ENCODE assay signal across 23 cellular contexts in the genomic region with DNA sequence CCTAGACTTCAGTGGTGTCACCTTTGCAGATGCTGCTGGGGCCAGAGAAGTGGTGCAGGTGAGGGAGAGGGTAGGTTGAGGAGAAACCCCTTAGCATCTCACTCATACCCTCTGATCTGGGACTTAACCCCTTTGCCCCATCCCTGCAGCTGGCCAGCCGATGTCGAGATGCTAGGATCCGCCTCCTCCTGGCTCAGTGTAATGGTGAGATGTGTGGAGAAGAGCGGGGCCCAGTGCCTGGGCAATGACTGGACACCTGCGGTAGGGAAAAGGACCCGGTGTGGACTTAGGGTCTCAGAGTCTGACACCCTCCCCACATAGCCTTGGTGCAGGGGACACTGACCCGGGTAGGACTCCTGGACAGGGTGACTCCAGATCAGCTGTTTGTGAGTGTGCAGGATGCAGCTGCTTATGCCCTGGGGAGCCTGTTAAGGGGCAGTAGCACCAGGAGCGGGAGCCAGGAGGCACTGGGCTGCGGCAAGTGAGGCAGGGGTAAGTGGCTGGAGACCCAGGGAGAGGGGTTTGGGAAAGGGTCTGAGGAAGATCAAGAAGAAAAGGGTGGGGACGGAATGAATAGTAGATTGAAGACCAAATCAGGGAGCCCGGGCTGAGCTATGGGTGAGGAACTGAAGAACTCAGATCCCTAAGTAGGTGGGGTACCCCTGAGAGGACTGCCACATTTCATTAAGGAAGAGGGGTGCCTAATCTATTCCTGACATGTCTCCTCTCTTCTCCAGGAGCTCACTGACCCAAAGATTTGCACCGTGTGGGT. TPM values are rescaled to one million over a fixed set of nuclear protein-coding genes. Genes with fewer than 3 reads are reported as not detected.
A peak's percentile ranks its signal among the peaks of the same experiment; 100 is the strongest.
DNase-seq lines count a peak whose midpoint lies in the region; ATAC-seq and TF ChIP-seq lines count a peak whose summit lies in the region.
"Had no signal": no experiment of that assay in that cellular context is flagged by ENCODE, and none has a peak within 500 bp of the region (broad histone marks: within the 10 kb centered on the region; RNA-seq: fewer than 3 reads in every experiment).

No MANE protein-coding gene starts in this region.

- H3K36me3 Mint-ChIP-seq in activated CD8-positive, alpha-beta memory T cell treated with anti-CD3 and anti-CD28 coated beads, Interleukin-2, amount 10 ng/mL, durations not matched to agents 7 days and 5 days, result no peaks in the 10 kb centered on the region
- no peaks in the 10 kb centered on the region for H3K36me3 Mint-ChIP-seq in MCF 10A (ENCODE audit: insufficient read depth, unreplicated experiment)

- no peak for ATAC-seq in activated CD8-positive, alpha-beta memory T cell treated with anti-CD3 and anti-CD28 coated beads, Interleukin-2, amount 10 ng/mL, durations not matched to agents 7 days and 5 days
- no peak for ATAC-seq in RWPE2 (ENCODE audit: low read depth)
- no peak for ATAC-seq in HG02678 (IDR thresholded peaks at IDR 0.05; ENCODE audit: unreplicated experiment)
- ATAC-seq: K562, SK-N-SH treated with all-trans-retinoic acid at 6 μM for 48 hours had no signal

- H3K4me3 ChIP-seq in RWPE2 (ENCODE audit: severe bottlenecking) (no peak overlapping the region), osteoblast (ENCODE audit: insufficient read depth, low read length) (no peak overlapping the region)
- H3K4me3 ChIP-seq: K562, PC-9 had no signal

- POLR2A ChIA-PET in MCF 10A (lab: Yijun Ruan, JAX), result interaction anchor here (0.5 to 0.6 kb wide), 2 partner anchors 30 to 937 kb away, joined by 3 read pairs; no protein-coding TSS in a partner anchor

- H3K79me2 ChIP-seq in osteoblast (ENCODE audit: insufficient read depth, low read length), result no peaks in the 10 kb centered on the region

- H3K9me3 ChIP-seq in RWPE2 (ENCODE audit: severe bottlenecking) (no peaks in the 10 kb centered on the region), osteoblast (ENCODE audit: low read depth, low read length) (no peaks in the 10 kb centered on the region)

- H3K4me2 ChIP-seq in osteoblast (ENCODE audit: insufficient read depth, low read length), result no peak overlapping the region
- H3K4me2 ChIP-seq: PC-9 had no signal

- H3K9me3 Mint-ChIP-seq in activated CD8-positive, alpha-beta memory T cell treated with anti-CD3 and anti-CD28 coated beads, Interleukin-2, amount 10 ng/mL, durations not matched to agents 7 days and 5 days (ENCODE audit: low read depth), result no peaks in the 10 kb centered on the region
- no peaks in the 10 kb centered on the region for H3K9me3 Mint-ChIP-seq in MCF 10A (ENCODE audit: unreplicated experiment)

- H3K27ac Mint-ChIP-seq in activated CD8-positive, alpha-beta memory T cell treated with anti-CD3 and anti-CD28 coated beads, Interleukin-2, amount 10 ng/mL, durations not matched to agents 7 days and 5 days, result no peak overlapping the region
- no peak overlapping the region for H3K27ac Mint-ChIP-seq in MCF 10A (ENCODE audit: low read depth, unreplicated experiment)

- peaks cover 28% of the 10 kb centered on the region for H3K4me1 Mint-ChIP-seq in activated CD8-positive, alpha-beta memory T cell treated with anti-CD3 and anti-CD28 coated beads, Interleukin-2, amount 10 ng/mL, durations not matched to agents 7 days and 5 days
- peaks cover 5% of the 10 kb centered on the region for H3K4me1 Mint-ChIP-seq in MCF 10A (ENCODE audit: insufficient read depth, unreplicated experiment)

- H3K4me3 Mint-ChIP-seq in activated CD8-positive, alpha-beta memory T cell treated with anti-CD3 and anti-CD28 coated beads, Interleukin-2, amount 10 ng/mL, durations not matched to agents 7 days and 5 days, result no peak overlapping the region
- no peak overlapping the region for H3K4me3 Mint-ChIP-seq in MCF 10A (ENCODE audit: unreplicated experiment)

- no peaks in the 10 kb centered on the region for H4K20me1 ChIP-seq in osteoblast (ENCODE audit: insufficient read depth, low read length)

- H3K4me1 ChIP-seq in RWPE2 (ENCODE audit: insufficient read depth, poor library complexity, severe bottlenecking) (no peaks in the 10 kb centered on the region), osteoblast (ENCODE audit: insufficient read depth, low read length) (peaks cover 6% of the 10 kb centered on the region)

- CTCF ChIA-PET in activated CD8-positive, alpha-beta memory T cell treated with anti-CD3 and anti-CD28 coated beads, Interleukin-2, amount 10 ng/mL, durations not matched to agents 7 days and 5 days (lab: Charles Lee), result interaction anchor here (1.2 to 5.5 kb wide), 3 partner anchors 43 to 167 kb away, joined by 3 to 46 read pairs (median 9); no protein-coding TSS in a partner anchor
- CTCF ChIA-PET in MCF 10A (lab: Yijun Ruan, JAX), result interaction anchor here (0.9 to 1.3 kb wide), 3 partner anchors 9 to 43 kb away, joined by 4 to 7 read pairs (median 6); no protein-coding TSS in a partner anchor

- peaks cover 94% of the 10 kb centered on the region for H3K27me3 Mint-ChIP-seq in activated CD8-positive, alpha-beta memory T cell treated with anti-CD3 and anti-CD28 coated beads, Interleukin-2, amount 10 ng/mL, durations not matched to agents 7 days and 5 days
- H3K27me3 Mint-ChIP-seq in MCF 10A (ENCODE audit: insufficient read depth, unreplicated experiment), result peaks cover 52% of the 10 kb centered on the region

- H3K36me3 ChIP-seq in RWPE2 (ENCODE audit: low read depth) (no peaks in the 10 kb centered on the region), osteoblast (ENCODE audit: insufficient read depth, low read length) (no peaks in the 10 kb centered on the region)

- peak; percentile 47 for DNase-seq in activated CD8-positive, alpha-beta memory T cell treated with anti-CD3 and anti-CD28 coated beads, Interleukin-2, amount 50 U/mL, for 48 hours
- no peak for DNase-seq in activated CD8-positive, alpha-beta memory T cell treated with anti-CD3 and anti-CD28 coated beads, Interleukin-2, amount 10 ng/mL, durations not matched to agents 7 days and 5 days
- DNase-seq in RWPE2 (ENCODE audit: low spot score) (peak; percentile 33), hepatic stellate cell (ENCODE audit: low spot score) (peak; percentile 5), osteoblast (ENCODE audit: insufficient read length, low spot score, missing footprints) (peak; percentile 71), putamen (ENCODE audit: low spot score) (no peak), MCF 10A (ENCODE audit: unreplicated experiment) (no peak)
- DNase-seq: AML-193, DMS 273 treated with DMSO at 0.1 percent for 48 hours, DMS79 treated with DMSO at 0.1 percent for 48 hours, MM.1S, NCI-H1048, NCI-H1436, NCI-H1930, NCI-H2227 treated with DMSO at 0.1 percent for 48 hours, NCI-H510A, NCI-H748 treated with DMSO at 0.1 percent for 48 hours, PC-9, SIG-M5 had no signal

- no TSS peak for BruUV-seq in MCF 10A (replicated peaks; lab: Mats Ljungman, UMichigan)

- TF ChIP-seq CTCF in RWPE2 (IDR thresholded peaks at IDR 0.05; ENCODE audit: poor library complexity, severe bottlenecking) (no peak), osteoblast (IDR thresholded peaks at IDR 0.05; ENCODE audit: extremely low read depth, low read depth, low read length) (no peak), MCF 10A (IDR thresholded peaks at IDR 0.05; ENCODE audit: unreplicated experiment) (no peak)

- H2AFZ ChIP-seq in osteoblast (ENCODE audit: low read length), result no peak overlapping the region
- H2AFZ ChIP-seq: PC-9 had no signal

- H3K27ac ChIP-seq in RWPE2 (ENCODE audit: poor library complexity, severe bottlenecking) (no peak overlapping the region), osteoblast (ENCODE audit: low read depth, low read length) (no peak overlapping the region)
- H3K27ac ChIP-seq: PC-9, RWPE1 had no signal

- intact Hi-C loops in MCF 10A (cut with micrococcal nuclease), result no loop called here

- H3K27me3 ChIP-seq in RWPE2 (ENCODE audit: insufficient read depth, poor library complexity, severe bottlenecking) (peaks cover 27% of the 10 kb centered on the region), osteoblast (ENCODE audit: insufficient read depth, low read length) (peaks cover 48% of the 10 kb centered on the region)

RNA-seq across cellular contexts. Expression of gene B4GALNT1, which starts 7.6 kb away (rescaled TPM):
- 1 to 10 TPM; 2.4 to 8.2 TPM for total RNA-seq in activated CD8-positive, alpha-beta memory T cell treated with anti-CD3 and anti-CD28 coated beads, Interleukin-2, amount 10 ng/mL, durations not matched to agents 7 days and 5 days
- total RNA-seq in osteoblast (1.1 and 2.9 TPM in 2 replicates), MCF 10A (2022) (0.29 and 0.40 TPM in 2 replicates)

RNA-seq across cellular contexts. Expression of gene ARHGEF25, which starts 14.2 kb away (rescaled TPM):
- total RNA-seq in activated CD8-positive, alpha-beta memory T cell treated with anti-CD3 and anti-CD28 coated beads, Interleukin-2, amount 10 ng/mL, durations not matched to agents 7 days and 5 days, result under 1 TPM; 0.70 to 0.84 TPM
- 20.6 and 23.9 TPM in 2 replicates for total RNA-seq in osteoblast
- total RNA-seq in MCF 10A (2022), result 0.37 and 0.83 TPM in 2 replicates

RNA-seq across cellular contexts. Expression of gene DTX3, which starts 20.8 kb away (rescaled TPM):
- total RNA-seq in activated CD8-positive, alpha-beta memory T cell treated with anti-CD3 and anti-CD28 coated beads, Interleukin-2, amount 10 ng/mL, durations not matched to agents 7 days and 5 days, result 10 to 100 TPM; 20.8 to 21.2 TPM
- total RNA-seq in osteoblast, result 17.1 and 21.4 TPM in 2 replicates
- 1.7 and 2.0 TPM in 2 replicates for total RNA-seq in MCF 10A (2022)

RNA-seq across cellular contexts. Expression of gene PIP4K2C, which starts 34.5 kb away (rescaled TPM):
- total RNA-seq in activated CD8-positive, alpha-beta memory T cell treated with anti-CD3 and anti-CD28 coated beads, Interleukin-2, amount 10 ng/mL, durations not matched to agents 7 days and 5 days, result 10 to 100 TPM; 21.4 to 22.2 TPM
- total RNA-seq in osteoblast, result 32.4 and 36.6 TPM in 2 replicates
- total RNA-seq in MCF 10A (2022), result 32.0 and 38.0 TPM in 2 replicates

Comparison
In these comparisons a context has a peak if more than half of its experiments do, and no peak if none do; other contexts are left out.
1. DNase-seq: peak in activated CD8-positive, alpha-beta memory T cell treated with anti-CD3 and anti-CD28 coated beads, Interleukin-2, amount 50 U/mL, for 48 hours (single experiment), RWPE2 (single experiment), hepatic stellate cell (single experiment) and osteoblast (single experiment); none in activated CD8-positive, alpha-beta memory T cell treated with anti-CD3 and anti-CD28 coated beads, Interleukin-2, amount 10 ng/mL, durations not matched to agents 7 days and 5 days (single experiment), putamen (single experiment) and MCF 10A (single experiment).
2. RNA of gene ARHGEF25, which starts 14.2 kb away (total RNA-seq): 20.6 to 23.9 TPM in osteoblast; 0.70 to 0.84 TPM in activated CD8-positive, alpha-beta memory T cell treated with anti-CD3 and anti-CD28 coated beads, Interleukin-2, amount 10 ng/mL, durations not matched to agents 7 days and 5 days and 0.37 to 0.83 TPM in MCF 10A; every median in the first group is over 10 times any median in the second.